In genomic region chr1:200198247-200198646, GRCh38 we compare ENCODE assay signal across 18 cellular contexts.
"Had no signal": no experiment of that assay in that cellular context is flagged by ENCODE, and none has a peak within 500 bp of the region (broad histone marks: within the 10 kb centered on the region; RNA-seq: fewer than 3 reads in every experiment).

No MANE protein-coding gene starts in this region.

- H3K27ac ChIP-seq: dorsolateral prefrontal cortex, right atrium auricular region, skin epidermis, thyroid gland, uterus had no signal

- H3K4me1 ChIP-seq: right atrium auricular region, thyroid gland, uterus had no signal

- H3K4me3 ChIP-seq: dorsolateral prefrontal cortex, lung, right atrium auricular region, skin epidermis, thyroid gland, uterus had no signal

- H3K27me3 Mint-ChIP-seq: activated naive CD8-positive, alpha-beta T cell treated with anti-CD3 and anti-CD28 coated beads for 36 hours had no signal

- H3K4me3 Mint-ChIP-seq: activated CD8-positive, alpha-beta T cell treated with anti-CD3 and anti-CD28 coated beads for 36 hours; activated naive CD8-positive, alpha-beta T cell treated with anti-CD3 and anti-CD28 coated beads for 36 hours; activated T-cell treated with anti-CD3 and anti-CD28 coated beads, Interleukin-2, amount 50 U/mL, for 72 hours; immature natural killer cell; naive thymus-derived CD4-positive, alpha-beta T cell had no signal

- H3K9me3 Mint-ChIP-seq: activated CD8-positive, alpha-beta T cell treated with anti-CD3 and anti-CD28 coated beads for 36 hours; immature natural killer cell had no signal

- ATAC-seq: activated CD8-positive, alpha-beta T cell treated with anti-CD3 and anti-CD28 coated beads for 36 hours; activated T-cell treated with anti-CD3 and anti-CD28 coated beads, Interleukin-2, amount 50 U/mL, for 72 hours; esophagus mucosa; left cardiac atrium; naive thymus-derived CD4-positive, alpha-beta T cell had no signal

- H3K4me1 Mint-ChIP-seq: activated naive CD8-positive, alpha-beta T cell treated with anti-CD3 and anti-CD28 coated beads for 36 hours; immature natural killer cell had no signal

- H3K27me3 ChIP-seq: dorsolateral prefrontal cortex, right atrium auricular region, thyroid gland, uterus had no signal

- DNase-seq: activated CD4-positive, alpha-beta T cell treated with anti-CD3 and anti-CD28 coated beads for 4 hours; activated CD8-positive, alpha-beta memory T cell treated with anti-CD3 and anti-CD28 coated beads, Interleukin-2, amount 50 U/mL, for 4 hours; activated CD8-positive, alpha-beta T cell treated with anti-CD3 and anti-CD28 coated beads for 36 hours; activated gamma-delta T cell treated with Interleukin-2 at 50 U/mL for 16 hours; activated naive CD8-positive, alpha-beta T cell treated with anti-CD3 and anti-CD28 coated beads for 36 hours; activated T-cell treated with anti-CD3 and anti-CD28 coated beads, Interleukin-2, amount 50 U/mL, for 72 hours; anterior cingulate cortex; dorsolateral prefrontal cortex; immature natural killer cell; left cardiac atrium; naive thymus-derived CD4-positive, alpha-beta T cell; nucleus accumbens; thyroid gland; uterus had no signal

- H3K36me3 ChIP-seq: right atrium auricular region, thyroid gland, uterus had no signal

- H3K36me3 Mint-ChIP-seq: activated naive CD8-positive, alpha-beta T cell treated with anti-CD3 and anti-CD28 coated beads for 36 hours; naive thymus-derived CD4-positive, alpha-beta T cell had no signal

- H3K27ac Mint-ChIP-seq: activated CD8-positive, alpha-beta T cell treated with anti-CD3 and anti-CD28 coated beads for 36 hours; activated naive CD8-positive, alpha-beta T cell treated with anti-CD3 and anti-CD28 coated beads for 36 hours; activated T-cell treated with anti-CD3 and anti-CD28 coated beads, Interleukin-2, amount 50 U/mL, for 72 hours; immature natural killer cell; naive thymus-derived CD4-positive, alpha-beta T cell had no signal

- H3K9me3 ChIP-seq: thyroid gland, uterus had no signal
